In the genomic region with DNA sequence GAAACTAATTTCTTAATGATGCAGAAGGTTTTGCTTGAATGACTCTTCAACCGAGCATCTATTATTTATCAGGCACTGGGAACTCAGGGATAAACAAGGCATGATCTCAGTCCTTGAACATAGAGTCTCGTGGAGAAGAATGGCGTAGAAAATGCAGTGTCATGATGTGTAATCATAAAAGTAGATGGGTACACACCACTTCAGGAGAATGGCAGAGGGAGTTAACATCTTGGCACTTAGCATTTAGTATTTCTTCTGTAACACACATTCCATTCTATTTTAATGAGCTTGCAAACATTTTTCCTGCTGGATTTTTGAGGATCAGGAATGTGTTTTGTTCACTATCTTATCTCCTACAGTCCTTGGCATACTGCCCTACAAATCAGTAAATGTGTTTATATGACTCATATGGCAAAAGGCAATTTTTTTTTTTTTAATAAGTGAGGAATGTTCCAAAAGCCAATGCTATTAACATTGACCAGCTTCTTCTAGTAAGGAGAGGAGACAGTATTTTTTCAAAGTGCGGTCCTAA, we compare ENCODE assay signal across 8 cellular contexts. TPM values are rescaled to one million over a fixed set of nuclear protein-coding genes. Genes with fewer than 3 reads are reported as not detected.
DNase-seq lines count a peak whose midpoint lies in the region; ATAC-seq and TF ChIP-seq lines count a peak whose summit lies in the region.

No MANE protein-coding gene starts in this region.

- H3K4me3 ChIP-seq in SK-N-MC: peak overlapping the region; percentile 37
- H3K4me3 ChIP-seq in esophagus muscularis mucosa: no peak overlapping the region

- no peak for TF ChIP-seq EP300 in esophagus muscularis mucosa (IDR thresholded peaks at IDR 0.05)

- intact Hi-C loops in esophagus muscularis mucosa (cut with DNase I): loop anchor here (5.0 to 10.0 kb wide), 3 partner anchors 37 to 85 kb away; a partner anchor contains a TSS

- no peaks in the 10 kb centered on the region for H3K27me3 ChIP-seq in esophagus muscularis mucosa

- peaks cover 76% of the 10 kb centered on the region for H3K4me1 Mint-ChIP-seq in activated T-cell treated with anti-CD3 and anti-CD28 coated beads, Interleukin-2, amount 50 U/mL, for 72 hours (ENCODE audit: low read depth)

- peak overlapping the region; percentile 56 for H3K9ac ChIP-seq in SK-N-MC (ENCODE audit: insufficient read length)

- H3K9me3 ChIP-seq in SK-N-MC (ENCODE audit: low read depth, low read length) (no peaks in the 10 kb centered on the region), esophagus muscularis mucosa (no peaks in the 10 kb centered on the region)

- H3K27ac Mint-ChIP-seq in activated T-cell treated with anti-CD3 and anti-CD28 coated beads, Interleukin-2, amount 50 U/mL, for 72 hours: peak overlapping the region; percentile 89

- H3K36me3 ChIP-seq in SK-N-MC (ENCODE audit: insufficient read depth, low read length): no peaks in the 10 kb centered on the region
- H3K36me3 ChIP-seq in esophagus muscularis mucosa: no peaks in the 10 kb centered on the region

- H3K27ac ChIP-seq in SK-N-MC: peak overlapping the region; percentile 97
- peak overlapping the region; percentile 79 to 87 (median 86) for H3K27ac ChIP-seq in esophagus muscularis mucosa (replicated peaks in 1 of 4)

- ATAC-seq in activated T-cell treated with anti-CD3 and anti-CD28 coated beads, Interleukin-2, amount 50 U/mL, for 72 hours (replicated peaks in 1 of 2): peak in 1 of 2 donors; percentile 14
- ATAC-seq in GM21423 (IDR thresholded peaks at IDR 0.05; ENCODE audit: unreplicated experiment): no peak

- H3K27me3 Mint-ChIP-seq in activated T-cell treated with anti-CD3 and anti-CD28 coated beads, Interleukin-2, amount 50 U/mL, for 72 hours (ENCODE audit: low read depth): peaks cover 23% of the 10 kb centered on the region

- H3K36me3 Mint-ChIP-seq in activated T-cell treated with anti-CD3 and anti-CD28 coated beads, Interleukin-2, amount 50 U/mL, for 72 hours (ENCODE audit: insufficient read depth in 2 of 2): peaks cover 2 to 4% of the 10 kb centered on the region in 2 donors

- H3K9me3 Mint-ChIP-seq in activated T-cell treated with anti-CD3 and anti-CD28 coated beads, Interleukin-2, amount 50 U/mL, for 72 hours: peaks cover 0 to 6% of the 10 kb centered on the region in 2 donors

- no peak for TF ChIP-seq CTCF in esophagus muscularis mucosa (IDR thresholded peaks at IDR 0.05)

- peaks cover 26 to 42% (median 31%) of the 10 kb centered on the region in 4 donors for H3K4me1 ChIP-seq in esophagus muscularis mucosa

- no peak for TF ChIP-seq POLR2A in esophagus muscularis mucosa (IDR thresholded peaks at IDR 0.05; ENCODE audit: low read depth)

- no peak for DNase-seq in activated T-cell treated with anti-CD3 and anti-CD28 coated beads, Interleukin-2, amount 50 U/mL, for 72 hours
- no peak for DNase-seq in activated T-cell treated with anti-CD3 and anti-CD28 coated beads for 4 hours
- DNase-seq in SK-N-MC (ENCODE audit: low read depth, low spot score): peak; percentile 76
- DNase-seq in esophagus muscularis mucosa (ENCODE audit: extremely low spot score): no peak
- DNase-seq in pulmonary artery endothelial cell (ENCODE audit: low read depth, low spot score): peak; percentile 95
- DNase-seq in NCI-H82 (lab: John Stamatoyannopoulos, UW): no peak
- DNase-seq in NCI-H82 treated with DMSO at 0.1 percent for 48 hours (lab: John Stamatoyannopoulos, UW; ENCODE audit: unreplicated experiment): no peak

- WGBS in esophagus muscularis mucosa: 21% methylated on average over 4 of the region's 4 CpGs

- H3K4me3 Mint-ChIP-seq in activated T-cell treated with anti-CD3 and anti-CD28 coated beads, Interleukin-2, amount 50 U/mL, for 72 hours: peak overlapping the region; percentile 48 to 81

RNA-seq across cellular contexts. Expression of a gene that starts 3.8 kb away (rescaled TPM):
- total RNA-seq in activated T-cell treated with anti-CD3 and anti-CD28 coated beads, Interleukin-2, amount 50 U/mL, for 72 hours: 10 to 100 TPM; 83.8 to 89.4 TPM
- total RNA-seq in esophagus muscularis mucosa (100 to 1,000 TPM; 243 to 594 (median 299) TPM), pulmonary artery endothelial cell (1,036 and 1,521 TPM in 2 replicates)

Comparison
In these comparisons a context has a peak if more than half of its experiments do, and no peak if none do; other contexts are left out.
1. DNase-seq: peak in SK-N-MC (single experiment) and pulmonary artery endothelial cell (single experiment); none in activated T-cell treated with anti-CD3 and anti-CD28 coated beads, Interleukin-2, amount 50 U/mL, for 72 hours (0 of 2), activated T-cell treated with anti-CD3 and anti-CD28 coated beads for 4 hours (single experiment), esophagus muscularis mucosa (single experiment), NCI-H82 (single experiment) and NCI-H82 treated with DMSO at 0.1 percent for 48 hours (single experiment).